ENCODE assay signal across 26 cellular contexts in the genomic region with DNA sequence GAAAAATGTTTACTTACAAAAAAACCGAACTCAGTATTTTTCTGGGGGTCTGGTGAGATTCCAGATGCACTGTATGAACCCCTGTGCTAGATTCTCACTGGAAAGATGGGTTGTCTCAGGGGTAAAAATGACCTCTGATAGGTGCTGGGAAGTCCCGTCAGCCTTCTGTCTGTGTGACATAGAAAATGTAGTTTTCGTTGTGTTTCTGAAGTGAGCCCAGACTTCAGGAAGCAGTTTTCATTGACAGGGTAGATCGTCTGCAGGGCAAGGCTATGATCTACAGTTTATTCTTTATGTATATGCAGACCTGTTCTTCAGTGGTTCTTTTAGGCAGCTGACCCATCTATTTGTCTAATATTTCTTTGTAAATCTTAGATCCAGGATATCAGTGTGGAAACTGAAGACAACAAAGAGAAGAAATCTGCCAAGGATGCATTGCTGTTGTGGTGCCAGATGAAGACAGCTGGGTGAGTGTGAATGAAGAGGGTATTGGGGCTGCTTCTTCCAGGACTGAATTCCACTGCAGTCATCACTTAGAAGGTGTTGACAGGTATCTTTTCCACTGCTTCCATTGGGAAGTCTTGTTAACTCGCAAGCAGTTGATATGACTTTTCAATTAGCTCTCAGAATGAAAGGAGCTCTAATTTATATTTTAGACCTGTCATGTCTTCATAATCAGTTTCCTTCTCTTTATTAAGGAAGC.
DNase-seq lines count a peak whose midpoint lies in the region; ATAC-seq and TF ChIP-seq lines count a peak whose summit lies in the region.
"Had no signal": no experiment of that assay in that cellular context is flagged by ENCODE, and none has a peak within 500 bp of the region (broad histone marks: within the 10 kb centered on the region; RNA-seq: fewer than 3 reads in every experiment).

No MANE protein-coding gene starts in this region.

- H3K9me3 Mint-ChIP-seq in activated naive CD4-positive, alpha-beta T cell treated with anti-CD3 and anti-CD28 coated beads, Interleukin-2, amount 50 U/mL, for 24 hours: no peaks in the 10 kb centered on the region
- H3K9me3 Mint-ChIP-seq in chondrocyte (ENCODE audit: low read depth): no peaks in the 10 kb centered on the region
- H3K9me3 Mint-ChIP-seq: CD8-positive, alpha-beta memory T cell; HFFc6 had no signal

- H3K27me3 Mint-ChIP-seq in activated naive CD4-positive, alpha-beta T cell treated with anti-CD3 and anti-CD28 coated beads, Interleukin-2, amount 50 U/mL, for 24 hours: no peaks in the 10 kb centered on the region
- no peaks in the 10 kb centered on the region for H3K27me3 Mint-ChIP-seq in chondrocyte (ENCODE audit: low read depth)
- H3K27me3 Mint-ChIP-seq: CD8-positive, alpha-beta memory T cell had no signal

- ATAC-seq in omental fat pad (ENCODE audit: low FRiP score): no peak
- ATAC-seq: gastrocnemius medialis, GM12878, upper lobe of right lung had no signal

- H3K4me1 ChIP-seq in subcutaneous abdominal adipose tissue (ENCODE audit: control insufficient read depth in 5 of 5, insufficient read depth in 5 of 5, low read length in 5 of 5): peaks cover 8 to 69% (median 29%) of the 10 kb centered on the region in 5 donors
- H3K4me1 ChIP-seq: SJCRH30 had no signal

- H3K27me3 ChIP-seq in subcutaneous abdominal adipose tissue (ENCODE audit: control insufficient read depth in 5 of 5, insufficient read depth in 4 of 5, low read length in 5 of 5): no peaks in the 10 kb centered on the region
- H3K27me3 ChIP-seq: gastrocnemius medialis, SJCRH30, upper lobe of right lung had no signal

- H3K9ac ChIP-seq in subcutaneous abdominal adipose tissue (ENCODE audit: low read length in 5 of 5): no peak overlapping the region

- no peak overlapping the region for H3K4me3 ChIP-seq in subcutaneous abdominal adipose tissue (ENCODE audit: low read depth in 1 of 5, low read length in 5 of 5)
- H3K4me3 ChIP-seq: gastrocnemius medialis, GM12878, SJCRH30, upper lobe of right lung had no signal

- no peak overlapping the region for H3K4me3 Mint-ChIP-seq in activated naive CD4-positive, alpha-beta T cell treated with anti-CD3 and anti-CD28 coated beads, Interleukin-2, amount 50 U/mL, for 24 hours
- no peak overlapping the region for H3K4me3 Mint-ChIP-seq in chondrocyte (ENCODE audit: unreplicated experiment)
- H3K4me3 Mint-ChIP-seq: CD8-positive, alpha-beta memory T cell; HFFc6 had no signal

- DNase-seq in activated naive CD4-positive, alpha-beta T cell (lab: John Stamatoyannopoulos, UW): no peak
- DNase-seq in chondrocyte (ENCODE audit: low spot score) (no peak), islet precursor cell (peak; percentile 5), mucosa of gallbladder (ENCODE audit: low spot score) (no peak), omental fat pad (ENCODE audit: low spot score) (no peak)
- no peak for DNase-seq in activated effector memory CD4-positive, alpha-beta T cell treated with anti-CD3 and anti-CD28 coated beads, Interleukin-2, amount 50 U/mL, for 16 hours
- DNase-seq: activated CD4-positive, alpha-beta T cell treated with anti-CD3 and anti-CD28 coated beads for 48 hours; activated naive CD4-positive, alpha-beta T cell treated with anti-CD3 and anti-CD28 coated beads, Interleukin-2, amount 50 U/mL, for 16 hours; CD8-positive, alpha-beta memory T cell; DMS153; gastrocnemius medialis; GOT3; HFFc6; hypothalamus; NCI-H187; NCI-H82; nucleus accumbens; SJCRH30; stimulated activated CD4-positive, alpha-beta T cell treated with anti-CD3 and anti-CD28 coated beads, Interleukin-15, amount 100 ng/mL, for 24 hours; stimulated activated CD4-positive, alpha-beta T cell treated with anti-CD3 and anti-CD28 coated beads, Interleukin-4, amount 100 ng/mL, for 4 hours; T1000; upper lobe of right lung; WERI-Rb-1 had no signal

- no peaks in the 10 kb centered on the region for H3K9me3 ChIP-seq in subcutaneous abdominal adipose tissue (ENCODE audit: control insufficient read depth in 5 of 5, low read length in 5 of 5)
- H3K9me3 ChIP-seq: gastrocnemius medialis, SJCRH30, upper lobe of right lung had no signal

- H3K27ac ChIP-seq in subcutaneous abdominal adipose tissue (ENCODE audit: low read depth, low read length): peak overlapping the region; percentile 86
- H3K27ac ChIP-seq: SJCRH30, upper lobe of right lung, WERI-Rb-1 had no signal

- H3K36me3 Mint-ChIP-seq in activated naive CD4-positive, alpha-beta T cell treated with anti-CD3 and anti-CD28 coated beads, Interleukin-2, amount 50 U/mL, for 24 hours: peaks cover 20% of the 10 kb centered on the region
- H3K36me3 Mint-ChIP-seq in chondrocyte (ENCODE audit: low read depth): peaks cover 34% of the 10 kb centered on the region

- peaks cover 23 to 79% (median 58%) of the 10 kb centered on the region in 5 donors for H3K36me3 ChIP-seq in subcutaneous abdominal adipose tissue (ENCODE audit: control insufficient read depth in 5 of 5, insufficient read depth in 5 of 5, low read length in 5 of 5)

- TF ChIP-seq CTCF in chondrocyte (IDR thresholded peaks at IDR 0.05) (no peak), omental fat pad (IDR thresholded peaks at IDR 0.05) (no peak)

- peak overlapping the region; percentile 65 for H3K27ac Mint-ChIP-seq in activated naive CD4-positive, alpha-beta T cell treated with anti-CD3 and anti-CD28 coated beads, Interleukin-2, amount 50 U/mL, for 24 hours
- H3K27ac Mint-ChIP-seq in chondrocyte (ENCODE audit: unreplicated experiment): peak overlapping the region; percentile 61
- H3K27ac Mint-ChIP-seq: HFFc6 had no signal

- H3K4me1 Mint-ChIP-seq in activated naive CD4-positive, alpha-beta T cell treated with anti-CD3 and anti-CD28 coated beads, Interleukin-2, amount 50 U/mL, for 24 hours: peaks cover 71% of the 10 kb centered on the region
- H3K4me1 Mint-ChIP-seq in chondrocyte (ENCODE audit: low read depth): peaks cover 60% of the 10 kb centered on the region
